Comparison of ENCODE assay signal across 13 cellular contexts in the genomic region with DNA sequence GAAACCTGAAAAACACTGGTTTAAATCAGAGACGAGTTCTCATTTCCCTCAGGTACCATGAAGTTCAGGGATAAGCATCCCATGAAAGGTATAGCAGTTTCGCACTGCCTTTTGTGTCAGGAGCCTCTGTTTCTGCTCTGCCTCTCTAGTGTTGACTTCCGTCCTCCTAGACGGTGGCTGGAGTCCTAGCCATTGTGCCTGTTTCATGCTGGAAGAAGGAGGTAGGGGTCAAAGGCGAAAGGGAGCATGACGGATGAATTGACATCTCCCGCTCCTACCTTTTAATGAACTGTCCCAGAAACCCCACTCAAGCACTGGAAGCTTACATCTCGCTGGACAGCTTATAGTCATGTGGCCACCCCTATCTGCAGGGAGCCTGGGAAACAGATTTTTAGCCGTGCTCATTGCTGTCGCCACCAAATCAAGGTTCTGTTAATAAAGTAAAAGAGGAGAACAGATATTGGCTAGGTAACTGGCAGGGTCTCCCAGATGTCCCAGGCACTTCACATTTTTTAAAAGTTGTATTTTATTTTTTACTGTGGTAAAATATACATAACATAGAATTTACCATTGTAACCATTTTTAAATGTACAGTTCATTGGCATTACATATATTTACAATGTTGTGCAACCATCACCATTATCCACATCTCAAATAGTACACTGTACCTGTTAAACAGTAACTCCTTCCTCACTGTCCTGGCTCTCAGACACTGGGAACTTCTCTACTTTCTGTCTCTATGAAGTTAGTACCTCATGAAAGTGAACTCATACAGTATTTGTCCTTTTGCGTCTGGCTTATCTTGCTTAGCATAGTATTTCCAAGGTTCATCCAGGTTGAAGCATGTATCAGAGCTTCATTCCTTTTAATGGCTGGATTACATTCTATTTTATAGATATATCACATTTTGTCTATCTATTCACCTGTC. TPM values are rescaled to one million over a fixed set of nuclear protein-coding genes. Genes with fewer than 3 reads are reported as not detected.
A peak's percentile ranks its signal among the peaks of the same experiment; 100 is the strongest.
DNase-seq lines count a peak whose midpoint lies in the region; ATAC-seq, FAIRE-seq and TF ChIP-seq lines count a peak whose summit lies in the region.
"Had no signal": no experiment of that assay in that cellular context is flagged by ENCODE, and none has a peak within 500 bp of the region (broad histone marks: within the 10 kb centered on the region; RNA-seq: fewer than 3 reads in every experiment).

No MANE protein-coding gene starts in this region.

- H3K4me2 ChIP-seq in A549: peak overlapping the region; percentile 19; the same call in 2 of the 3 replicates

- H3K27me3 Mint-ChIP-seq in activated naive CD8-positive, alpha-beta T cell: no peaks in the 10 kb centered on the region
- H3K27me3 Mint-ChIP-seq in nephron progenitor cell (ENCODE audit: low read depth, poor library complexity): peaks cover 3% of the 10 kb centered on the region

- no peaks in the 10 kb centered on the region for H3K9me3 Mint-ChIP-seq in activated naive CD8-positive, alpha-beta T cell (ENCODE audit: low read depth)
- H3K9me3 Mint-ChIP-seq in nephron progenitor cell: no peaks in the 10 kb centered on the region
- H3K9me3 Mint-ChIP-seq: stimulated activated memory B cell treated with anti-CD40 and anti-IgM and Interleukin-4, amounts not matched to agents 10 μg/mL and 1 μg/mL and 100 μg/mL, for 72 hours had no signal

- peak overlapping the region; percentile 86 for H3K27ac Mint-ChIP-seq in activated naive CD8-positive, alpha-beta T cell
- no peak overlapping the region for H3K27ac Mint-ChIP-seq in nephron progenitor cell

- CTCF ChIA-PET in A549 (lab: Yijun Ruan, JAX): interaction anchor here (1.0 to 3.5 kb wide), 5 partner anchors 15 to 1224 kb away, joined by 3 to 18 read pairs (median 5); no protein-coding TSS in a partner anchor

- no peaks in the 10 kb centered on the region for H3K27me3 ChIP-seq in lung (ENCODE audit: control insufficient read depth, insufficient read depth)

- no peaks in the 10 kb centered on the region for H3K36me3 ChIP-seq in lung (ENCODE audit: control insufficient read depth in 2 of 2, insufficient read depth in 2 of 2, low read length in 2 of 2)

- H3K27ac ChIP-seq in A549 (peak overlapping the region; percentile 64 to 84), lung (ENCODE audit: low read depth in 1 of 2, low read length in 1 of 2) (peak overlapping the region in 1 of 2 donors; percentile 71)
- H3K27ac ChIP-seq: parathyroid adenoma had no signal

- H3K4me1 ChIP-seq in A549 (peaks cover 30% of the 10 kb centered on the region), lung (ENCODE audit: control insufficient read depth in 2 of 2, insufficient read depth in 2 of 2, low read length in 2 of 2) (peaks cover 0 to 8% of the 10 kb centered on the region in 2 donors)
- H3K4me1 ChIP-seq: parathyroid adenoma had no signal

- ATAC-seq in A549 (no peak), lung (ENCODE audit: insufficient read depth, low FRiP score) (no peak)

- 84% methylated on average over 11 of the region's 11 CpGs for WGBS in A549 (ENCODE audit: missing lambda C conversion rate)
- WGBS in lung, 2 donors: 88 to 90% methylated on average over 11 of the region's 11 CpGs

- H3K4me3 ChIP-seq in A549 (no peak overlapping the region), lung (no peak overlapping the region)

- no peak for TF ChIP-seq POLR2A in A549 (IDR thresholded peaks at IDR 0.05; ENCODE audit: low read length)
- TF ChIP-seq POLR2A in GM12892 (IDR thresholded peaks at IDR 0.05; ENCODE audit: low read depth, low read length): no peak

- no peak overlapping the region for H3K4me3 Mint-ChIP-seq in activated naive CD8-positive, alpha-beta T cell
- no peak overlapping the region for H3K4me3 Mint-ChIP-seq in nephron progenitor cell
- H3K4me3 Mint-ChIP-seq: stimulated activated memory B cell treated with anti-CD40 and anti-IgM and Interleukin-4, amounts not matched to agents 10 μg/mL and 1 μg/mL and 100 μg/mL, for 72 hours had no signal

- DNase-seq in A549 (ENCODE audit: low read depth in 1 of 2, low spot score in 1 of 2) (no peak), GM12892 (ENCODE audit: insufficient read length) (no peak), lung (ENCODE audit: low spot score) (peak; percentile 10), nephron progenitor cell (no peak), NCI-H2081 (lab: John Stamatoyannopoulos, UW) (no peak)
- no peak for DNase-seq in stimulated activated CD4-positive, alpha-beta T cell treated with anti-CD3 and anti-CD28 coated beads, Interleukin-4, amount 100 ng/mL, for 1 hour
- no peak for DNase-seq in activated CD8-positive, alpha-beta memory T cell treated with anti-CD3 and anti-CD28 coated beads for 24 hours
- DNase-seq: Karpas-422, NCI-H2029 had no signal

- no peak for TF ChIP-seq EP300 in A549 (IDR thresholded peaks at IDR 0.05)

- FAIRE-seq in A549 (lab: Jason Lieb, UNC) (no peak), GM12892 (lab: Jason Lieb, UNC) (peak; percentile 38)

- H3K4me1 Mint-ChIP-seq in activated naive CD8-positive, alpha-beta T cell (ENCODE audit: low read depth): peaks cover 74% of the 10 kb centered on the region
- H3K4me1 Mint-ChIP-seq in nephron progenitor cell: peaks cover 54% of the 10 kb centered on the region

- no peaks in the 10 kb centered on the region for H3K9me3 ChIP-seq in A549
- H3K9me3 ChIP-seq in lung (ENCODE audit: control insufficient read depth in 2 of 2, insufficient read depth in 1 of 2, low read length in 1 of 2): no peaks in the 10 kb centered on the region

- POLR2A ChIA-PET in A549 (lab: Yijun Ruan, JAX): no interaction called here

- TF ChIP-seq CTCF in A549 (IDR thresholded peaks at IDR 0.05) (no peak), lung (IDR thresholded peaks at IDR 0.05; ENCODE audit: control extremely low read depth, extremely low read depth) (no peak), nephron progenitor cell (IDR thresholded peaks at IDR 0.05) (no peak)

- no peak for TF ChIP-seq RAD21 in A549 (conservative IDR thresholded peaks at IDR 0.05 in 1 of 2, IDR thresholded peaks at IDR 0.05 in 1 of 2)

- H3K36me3 Mint-ChIP-seq in activated naive CD8-positive, alpha-beta T cell: no peaks in the 10 kb centered on the region
- H3K36me3 Mint-ChIP-seq in nephron progenitor cell (ENCODE audit: low read depth): no peaks in the 10 kb centered on the region
- H3K36me3 Mint-ChIP-seq: stimulated activated memory B cell treated with anti-CD40 and anti-IgM and Interleukin-4, amounts not matched to agents 10 μg/mL and 1 μg/mL and 100 μg/mL, for 72 hours had no signal

TF ChIP-seq in A549, 52 proteins besides CTCF, POLR2A, EP300 and RAD21:
- TF ChIP-seq CEBPB (IDR thresholded peaks at IDR 0.05) (peak in 1 of 2 experiments; percentile 47; a peak in 1 of 4 replicates), USF2 (IDR thresholded peaks at IDR 0.05) (no peak)
TF ChIP-seq in A549: peak in this region for 1.

RNA-seq across cellular contexts. Expression of gene CTLA4, which starts 55.0 kb away (rescaled TPM):
- polyA plus RNA-seq in A549 (2011; rRNA removed) (not detected in 2 replicates), A549 (2017; fragmentation: RNase III; extraction: RNeasy Plus Mini Kit Qiagen cat#74134 plus additional on column Dnase treatment) (not detected in 3 replicates), lung (1 to 10 TPM in 1 of 2 donors, under 1 TPM in 1; 0.10 to 1.8 TPM)
- polyA plus RNA-seq in A549 (2012; cell fraction: cytosol; rRNA removed): not detected in 2 replicates
- not detected in 2 replicates for polyA plus RNA-seq in A549 (2012; cell fraction: nucleus; rRNA removed)
- polyA minus RNA-seq in A549 (2011; rRNA and poly(A)+ RNA removed): not detected in 2 replicates
- polyA plus RNA-seq in GM12892 (2012; ENCODE audit: missing spikeins): 0.13 TPM
- 1 to 10 TPM; 1.0 to 3.9 TPM for total RNA-seq in lung
- total RNA-seq: left ventricle myocardium superior had no signal
